ENCODE assay signal across 13 cellular contexts in the genomic region with DNA sequence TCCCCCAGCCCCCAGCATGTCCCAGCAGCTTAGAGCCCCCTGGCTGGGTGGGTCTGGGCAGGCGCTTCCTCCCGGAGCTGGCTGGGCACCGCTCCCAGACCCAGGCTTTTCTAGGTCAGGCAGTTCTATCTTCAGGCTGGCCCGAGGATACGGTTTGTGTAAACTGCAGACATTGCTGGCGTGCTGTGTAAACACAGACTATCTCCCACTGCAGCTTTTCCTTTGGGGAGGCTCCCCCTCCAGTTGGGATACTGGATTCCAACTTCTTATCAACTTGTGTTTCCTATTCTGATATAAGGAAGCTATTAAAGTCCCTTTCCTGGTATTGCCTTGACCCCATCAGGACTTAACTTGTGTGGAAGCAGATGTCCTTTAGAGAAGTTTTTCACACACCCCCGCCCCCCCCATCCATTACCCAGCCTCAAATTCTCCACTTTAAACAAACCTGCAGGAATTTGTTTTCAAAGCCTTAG. TPM values are rescaled to one million over a fixed set of nuclear protein-coding genes. Genes with fewer than 3 reads are reported as not detected.
DNase-seq lines count a peak whose midpoint lies in the region; ATAC-seq and TF ChIP-seq lines count a peak whose summit lies in the region.
"Had no signal": no experiment of that assay in that cellular context is flagged by ENCODE, and none has a peak within 500 bp of the region (broad histone marks: within the 10 kb centered on the region; RNA-seq: fewer than 3 reads in every experiment).

No MANE protein-coding gene starts in this region.

- ATAC-seq in GM19023 (IDR thresholded peaks at IDR 0.05; ENCODE audit: unreplicated experiment) (no peak), HG03196 (IDR thresholded peaks at IDR 0.05; ENCODE audit: unreplicated experiment) (no peak)
- ATAC-seq: T-cell had no signal

- no peaks in the 10 kb centered on the region for H3K9me3 Mint-ChIP-seq in endothelial cell (ENCODE audit: unreplicated experiment)
- H3K9me3 Mint-ChIP-seq: T-cell had no signal

- H3F3A ChIP-seq in smooth muscle cell (ENCODE audit: low read depth): peaks cover 14% of the 10 kb centered on the region

- H3K36me3 Mint-ChIP-seq in endothelial cell (ENCODE audit: low read depth, unreplicated experiment): no peaks in the 10 kb centered on the region

- peak overlapping the region; percentile 30 for H3K27ac Mint-ChIP-seq in endothelial cell (ENCODE audit: unreplicated experiment)
- H3K27ac Mint-ChIP-seq: progenitor cell of endocrine pancreas, T-cell had no signal

- H3K9me3 ChIP-seq in MG63 (no peaks in the 10 kb centered on the region), smooth muscle cell (replicated peaks; ENCODE audit: low read depth) (no peaks in the 10 kb centered on the region)

- H3K9ac ChIP-seq in smooth muscle cell (ENCODE audit: low read depth): no peak overlapping the region

- no peaks in the 10 kb centered on the region for H3K36me3 ChIP-seq in MG63
- no peaks in the 10 kb centered on the region for H3K36me3 ChIP-seq in smooth muscle cell (ENCODE audit: low read depth)

- H3K79me2 ChIP-seq in smooth muscle cell (ENCODE audit: low read depth): no peaks in the 10 kb centered on the region

- 20% methylated on average over 6 of the region's 7 CpGs for WGBS in smooth muscle cell (ENCODE audit: low lambda C conversion rate)

- peaks cover 7% of the 10 kb centered on the region for H3K27me3 Mint-ChIP-seq in endothelial cell (ENCODE audit: unreplicated experiment)
- H3K27me3 Mint-ChIP-seq: progenitor cell of endocrine pancreas had no signal

- H3K4me3 ChIP-seq in MG63 (no peak overlapping the region), smooth muscle cell (peak overlapping the region; percentile 10)

- H3K27me3 ChIP-seq in MG63: no peaks in the 10 kb centered on the region
- H3K27me3 ChIP-seq in smooth muscle cell (ENCODE audit: low read depth): no peaks in the 10 kb centered on the region

- peak overlapping the region; percentile 9 for H2AFZ ChIP-seq in smooth muscle cell (ENCODE audit: low read depth)

- peak overlapping the region; percentile 55 for H3K4me2 ChIP-seq in smooth muscle cell

- peaks cover 8% of the 10 kb centered on the region for H3K4me1 ChIP-seq in smooth muscle cell (ENCODE audit: low read depth)

- peaks cover 48% of the 10 kb centered on the region for H3K4me1 Mint-ChIP-seq in endothelial cell (ENCODE audit: unreplicated experiment)
- H3K4me1 Mint-ChIP-seq: T-cell had no signal

- no peak overlapping the region for H3K4me3 Mint-ChIP-seq in endothelial cell (ENCODE audit: unreplicated experiment)
- H3K4me3 Mint-ChIP-seq: T-cell had no signal

- TF ChIP-seq CTCF in endothelial cell (IDR thresholded peaks at IDR 0.05; ENCODE audit: unreplicated experiment) (no peak), smooth muscle cell (IDR thresholded peaks at IDR 0.05; ENCODE audit: borderline replicate concordance, insufficient read depth, poor library complexity, severe bottlenecking) (no peak)

- DNase-seq in MG63 (peak; percentile 78), endothelial cell (ENCODE audit: low spot score) (peak; percentile 58), medulla oblongata (ENCODE audit: extremely low spot score) (peak; percentile 24), smooth muscle cell (lab: John Stamatoyannopoulos, UW; ENCODE audit: unreplicated experiment) (no peak), NCI-H345 treated with DMSO at 0.1 percent for 48 hours (lab: John Stamatoyannopoulos, UW; ENCODE audit: unreplicated experiment) (no peak)
- no peak for DNase-seq in activated CD8-positive, alpha-beta memory T cell treated with anti-CD3 and anti-CD28 coated beads, Interleukin-2, amount 50 U/mL, for 4 hours
- DNase-seq: activated T-cell treated with anti-CD3 and anti-CD28 coated beads for 4 hours, hippocampal formation, NCI-H510A treated with DMSO at 0.1 percent for 48 hours, T-cell had no signal

- H3K27ac ChIP-seq in smooth muscle cell (ENCODE audit: low read depth): peak overlapping the region; percentile 10

- no peaks in the 10 kb centered on the region for H4K20me1 ChIP-seq in smooth muscle cell (ENCODE audit: low read depth)

RNA-seq across cellular contexts. Expression of gene GNA13, which starts 18.3 kb away (rescaled TPM):
- 22.7 and 42.2 TPM in 2 replicates for total RNA-seq in MG63 (2014; rRNA removed; shearing (Covaris generic); ENCODE audit: low replicate concordance)
- total RNA-seq in endothelial cell (ENCODE audit: unreplicated experiment): 70.0 TPM
- 87.2 and 111 TPM in 2 replicates for total RNA-seq in smooth muscle cell
- polyA plus RNA-seq in smooth muscle cell: 21.5 and 25.8 TPM in 2 replicates

Comparison
In these comparisons a context has a peak if more than half of its experiments do, and no peak if none do; other contexts are left out.
1. DNase-seq: peak in MG63 (single experiment), endothelial cell (single experiment) and medulla oblongata (single experiment); none in smooth muscle cell (single experiment), NCI-H345 treated with DMSO at 0.1 percent for 48 hours (single experiment) and activated CD8-positive, alpha-beta memory T cell treated with anti-CD3 and anti-CD28 coated beads, Interleukin-2, amount 50 U/mL, for 4 hours (single experiment).